In genomic region chr4:6567218-6567617, GRCh38 we compare ENCODE assay signal across 7 cellular contexts.
"Had no signal": no experiment of that assay in that cellular context is flagged by ENCODE, and none has a peak within 500 bp of the region (broad histone marks: within the 10 kb centered on the region; RNA-seq: fewer than 3 reads in every experiment).

No MANE protein-coding gene starts in this region.

- H3K36me3 ChIP-seq: HAP-1 had no signal

- FAIRE-seq: HTR-8/SVneo had no signal

- H3K4me3 ChIP-seq: GM23248, HAP-1 had no signal

- ATAC-seq: HCT116 had no signal

- H3K9ac ChIP-seq: GM23248 had no signal

- DNase-seq: GM23248, GOT3, H7, IMR-90 had no signal

- H3K27ac ChIP-seq: GM23248 had no signal

- H2AFZ ChIP-seq: GM23248 had no signal

- H3K9me3 ChIP-seq: HAP-1 had no signal

- H3K4me1 ChIP-seq: HAP-1 had no signal
